ENCODE assay signal across 8 cellular contexts in genomic region chr11:72814139-72814830, GRCh38. TPM values are rescaled to one million over a fixed set of nuclear protein-coding genes. Genes with fewer than 3 reads are reported as not detected.
A peak's percentile ranks its signal among the peaks of the same experiment; 100 is the strongest.
DNase-seq lines count a peak whose midpoint lies in the region; ATAC-seq, FAIRE-seq and TF ChIP-seq lines count a peak whose summit lies in the region.

TSS of gene ATG16L2 (plus strand) at chr11:72814411. CDS start at chr11:72814446, 35 bp downstream.

- H3K36me3 Mint-ChIP-seq in T-helper 2 cell treated with Interferon-gamma antibody and Interleukin-4, amounts not matched to agents 5 μg/mL and 100 μg/mL, for 36 hours (ENCODE audit: low read depth) = peaks cover 58% of the 10 kb centered on the region

- H3K27me3 Mint-ChIP-seq in T-helper 2 cell treated with Interferon-gamma antibody and Interleukin-4, amounts not matched to agents 5 μg/mL and 100 μg/mL, for 36 hours (ENCODE audit: low read depth) = no peaks in the 10 kb centered on the region

- H3K4me1 Mint-ChIP-seq in T-helper 2 cell treated with Interferon-gamma antibody and Interleukin-4, amounts not matched to agents 5 μg/mL and 100 μg/mL, for 36 hours (ENCODE audit: low read depth) = peaks cover 41% of the 10 kb centered on the region

- no peaks in the 10 kb centered on the region for H3K9me3 Mint-ChIP-seq in T-helper 2 cell treated with Interferon-gamma antibody and Interleukin-4, amounts not matched to agents 5 μg/mL and 100 μg/mL, for 36 hours

- peak within 1 kb of the TSS; percentile 99 for H3K27ac Mint-ChIP-seq in T-helper 2 cell treated with Interferon-gamma antibody and Interleukin-4, amounts not matched to agents 5 μg/mL and 100 μg/mL, for 36 hours

- FAIRE-seq in GM12892 (lab: Jason Lieb, UNC) = no peak

- peak; percentile 66 for ATAC-seq in HG02678 (IDR thresholded peaks at IDR 0.05; ENCODE audit: unreplicated experiment)

- peak within 1 kb of the TSS; percentile 100 for H3K4me3 Mint-ChIP-seq in T-helper 2 cell treated with Interferon-gamma antibody and Interleukin-4, amounts not matched to agents 5 μg/mL and 100 μg/mL, for 36 hours

- peak; percentile 56 for TF ChIP-seq POLR2A in GM12892 (IDR thresholded peaks at IDR 0.05; ENCODE audit: low read depth, low read length)

- DNase-seq in GM12892 (ENCODE audit: insufficient read length) (peak; percentile 91), NCI-H1417 (lab: John Stamatoyannopoulos, UW) (peak; percentile 90 to 97 (median 96)), anterior cingulate cortex (lab: John Stamatoyannopoulos, UW) (peak in 57 of 58 donors; percentile 25 to 97 (median 88)), hepatic stellate cell (ENCODE audit: low spot score) (peak; percentile 94), retina (peak; percentile 96), OCI-M2 (lab: John Stamatoyannopoulos, UW; ENCODE audit: unreplicated experiment) (no peak)
- DNase-seq in T-helper 2 cell treated with Interferon-gamma antibody and Interleukin-4, amounts not matched to agents 5 μg/mL and 100 μg/mL, for 36 hours (ENCODE audit: low spot score) = peak; percentile 91

RNA-seq across cellular contexts. Expression of gene ATG16L2, which starts in this region (rescaled TPM):
- 59.2 TPM for polyA plus RNA-seq in GM12892 (2012; ENCODE audit: missing spikeins)
